ENCODE assay signal across 20 cellular contexts in genomic region chr4:25892796-25893195, GRCh38.
"Had no signal": no experiment of that assay in that cellular context is flagged by ENCODE, and none has a peak within 500 bp of the region (broad histone marks: within the 10 kb centered on the region; RNA-seq: fewer than 3 reads in every experiment).

No MANE protein-coding gene starts in this region.

- H3K4me3 ChIP-seq: K562, SJSA1, SK-N-MC had no signal

- H3K9me3 ChIP-seq: SJSA1 had no signal

- H3K27me3 ChIP-seq: SJSA1 had no signal

- H3K36me3 ChIP-seq: SJSA1 had no signal

- ATAC-seq: K562 had no signal

- H3K4me1 ChIP-seq: SJSA1 had no signal

- H3K27ac ChIP-seq: HL-60, KMS-11, SJSA1, SK-N-MC had no signal

- DNase-seq: MV-4-11, NCI-H1048, NCI-H1105, NCI-H1417, NCI-H1436 treated with DMSO at 0.1 percent for 48 hours, NCI-H1694, NCI-H187 treated with DMSO at 0.1 percent for 48 hours, NCI-H2029 treated with DMSO at 0.1 percent for 48 hours, NCI-H2171 treated with DMSO at 0.1 percent for 48 hours, NCI-H345, NCI-H446 treated with DMSO at 0.1 percent for 48 hours, NCI-H510A treated with DMSO at 0.1 percent for 48 hours, NCI-H526, RPMI8226, SIG-M5 had no signal
